Comparison of ENCODE assay signal across 8 cellular contexts in genomic region chr4:114659386-114660008, GRCh38.
A peak's percentile ranks its signal among the peaks of the same experiment; 100 is the strongest.
DNase-seq lines count a peak whose midpoint lies in the region; ATAC-seq, FAIRE-seq and TF ChIP-seq lines count a peak whose summit lies in the region.

No MANE protein-coding gene starts in this region.

- H3K9me3 ChIP-seq in heart left ventricle, result no peaks in the 10 kb centered on the region

- TF ChIP-seq CTCF in heart left ventricle (IDR thresholded peaks at IDR 0.05), result peak; percentile 55 to 76 (median 64)

- peaks cover 0 to 6% (median 0%) of the 10 kb centered on the region in 9 donors for H3K27me3 ChIP-seq in heart left ventricle

- H3K36me3 ChIP-seq in heart left ventricle, result no peaks in the 10 kb centered on the region

- H3K27ac ChIP-seq in heart left ventricle, result no peak overlapping the region

- FAIRE-seq in G401.6 (lab: Jason Lieb, UNC), result peak; percentile 60

- H3K27ac Mint-ChIP-seq in activated naive CD4-positive, alpha-beta T cell treated with anti-CD3 and anti-CD28 coated beads, Interleukin-2, amount 50 U/mL, for 72 hours, result no peak overlapping the region

- intact Hi-C loops in heart left ventricle (cut with DNase I), result loop anchor here (2.0 to 10.0 kb wide), 4 partner anchors 265 to 275 kb away; no protein-coding TSS in a partner anchor

- no peak for TF ChIP-seq POLR2A in heart left ventricle (IDR thresholded peaks at IDR 0.05)

- WGBS in heart left ventricle, 4 donors, result 1 to 3% (median 2%) methylated on average over 4 of the region's 4 CpGs

- no peaks in the 10 kb centered on the region for H3K4me1 ChIP-seq in heart left ventricle

- DNase-seq in NCI-H774 (lab: John Stamatoyannopoulos, UW) (peak; percentile 45), heart left ventricle (peak in 4 of 5 donors; percentile 7 to 33 (median 29)), retina (peak; percentile 38), mesenteric fat pad (ENCODE audit: low spot score) (no peak)
- peak in 1 of 2 donors; percentile 10 for DNase-seq in activated naive CD4-positive, alpha-beta T cell treated with anti-CD3 and anti-CD28 coated beads, Interleukin-2, amount 50 U/mL, for 72 hours (ENCODE audit: low spot score in 2 of 2)

- H3K4me3 ChIP-seq in heart left ventricle, result no peak overlapping the region

- H3K9me3 Mint-ChIP-seq in activated naive CD4-positive, alpha-beta T cell treated with anti-CD3 and anti-CD28 coated beads, Interleukin-2, amount 50 U/mL, for 72 hours, result no peaks in the 10 kb centered on the region

- ATAC-seq in GM21367 (IDR thresholded peaks at IDR 0.05; ENCODE audit: unreplicated experiment) (peak; percentile 99), HG03565 (IDR thresholded peaks at IDR 0.05; ENCODE audit: unreplicated experiment) (peak; percentile 97), heart left ventricle (peak in 3 of 4 donors; percentile 72 to 86 (median 84))
- ATAC-seq in activated naive CD4-positive, alpha-beta T cell treated with anti-CD3 and anti-CD28 coated beads, Interleukin-2, amount 50 U/mL, for 72 hours, result peak; percentile 60 to 76

- H3K36me3 Mint-ChIP-seq in activated naive CD4-positive, alpha-beta T cell treated with anti-CD3 and anti-CD28 coated beads, Interleukin-2, amount 50 U/mL, for 72 hours, result no peaks in the 10 kb centered on the region
